8 cellular contexts compared by ENCODE assay signal in genomic region chr10:15719899-15720634, GRCh38. TPM values are rescaled to one million over a fixed set of nuclear protein-coding genes. Genes with fewer than 3 reads are reported as not detected.
DNase-seq lines count a peak whose midpoint lies in the region; ATAC-seq, FAIRE-seq and TF ChIP-seq lines count a peak whose summit lies in the region.
"Had no signal": no experiment of that assay in that cellular context is flagged by ENCODE, and none has a peak within 500 bp of the region (broad histone marks: within the 10 kb centered on the region; RNA-seq: fewer than 3 reads in every experiment).

Gene ITGA8 (minus strand): TSS chr10:15719922. CDS start chr10:15719771, 151 bp downstream.

- H3K4me2 ChIP-seq in hepatocyte, result peak within 1 kb of the TSS; percentile 90

- H2AFZ ChIP-seq in hepatocyte, result peak within 1 kb of the TSS; percentile 53

- intact Hi-C loops in spleen (cut with DNase I; ENCODE audit: low total_unique reads), result loop anchor here (5.0 kb wide), 1 partner anchor 138 kb away; no protein-coding TSS in a partner anchor

- DNase-seq in HCEC 1CT, result peak; percentile 16
- DNase-seq in hepatocyte (ENCODE audit: low spot score), result peak; percentile 71
- DNase-seq in spleen, result peak; percentile 80
- DNase-seq in NCI-H345 (lab: John Stamatoyannopoulos, UW), result no peak
- DNase-seq in HTR-8/SVneo (ENCODE audit: insufficient read length, low spot score), result no peak

- no peaks in the 10 kb centered on the region for H4K20me1 ChIP-seq in hepatocyte (ENCODE audit: insufficient read depth, poor library complexity, severe bottlenecking)

- H3K79me2 ChIP-seq in hepatocyte, result no peaks in the 10 kb centered on the region

- no peaks in the 10 kb centered on the region for H3K9me2 ChIP-seq in hepatocyte (replicated peaks; ENCODE audit: insufficient read depth)

- H3K4me3 ChIP-seq in hepatocyte, result peak within 1 kb of the TSS; percentile 71
- H3K4me3 ChIP-seq in spleen, result peak within 1 kb of the TSS; percentile 50 to 76 (median 54)

- TF ChIP-seq POLR2A in spleen (IDR thresholded peaks at IDR 0.05), result no peak

- H3K9me3 ChIP-seq in hepatocyte (ENCODE audit: low read depth) (no peaks in the 10 kb centered on the region), spleen (no peaks in the 10 kb centered on the region)

- no peaks in the 10 kb centered on the region for H3K36me3 ChIP-seq in hepatocyte (replicated peaks; ENCODE audit: insufficient read depth, low read depth)
- no peaks in the 10 kb centered on the region for H3K36me3 ChIP-seq in spleen

- H3K27me3 ChIP-seq in hepatocyte (peaks cover 26% of the 10 kb centered on the region), spleen (replicated peaks in 1 of 7) (peaks cover 0 to 72% (median 21%) of the 10 kb centered on the region in 7 donors)

- no peak for FAIRE-seq in HTR-8/SVneo (lab: Jason Lieb, UNC)
- FAIRE-seq: keratinocyte had no signal

- H3K27ac ChIP-seq in hepatocyte, result peak within 1 kb of the TSS; percentile 65
- peak within 1 kb of the TSS; percentile 72 to 90 (median 84) for H3K27ac ChIP-seq in spleen

- peak; percentile 61 for TF ChIP-seq CTCF in hepatocyte (IDR thresholded peaks at IDR 0.05; ENCODE audit: poor library complexity)
- TF ChIP-seq CTCF in spleen (IDR thresholded peaks at IDR 0.05 in 8 of 11, conservative IDR thresholded peaks at IDR 0.05 in 3 of 11), result peak in 10 of 11 experiments; percentile 14 to 69 (median 52)

- ATAC-seq in SK-N-SH treated with all-trans-retinoic acid at 6 μM for 48 hours, result peak; percentile 53; the same call in 2 of the 3 replicates
- no peak for ATAC-seq in HG03039 (IDR thresholded peaks at IDR 0.05; ENCODE audit: unreplicated experiment)

- H3K4me1 ChIP-seq in hepatocyte (ENCODE audit: insufficient read depth) (no peaks in the 10 kb centered on the region), spleen (peaks cover 0 to 29% (median 13%) of the 10 kb centered on the region in 6 donors)

- 29% methylated on average over 19 of the region's 33 CpGs for WGBS in hepatocyte (ENCODE audit: low lambda C conversion rate, missing lambda C conversion rate)
- 15 to 39% (median 17%) methylated on average over 13 to 33 of the region's 33 CpGs for WGBS in spleen, 5 donors

TF ChIP-seq in SK-N-SH treated with all-trans-retinoic acid at 6 μM for 48 hours, 23 proteins besides CTCF, POLR2A, EP300 and RAD21:
- TF ChIP-seq SNAI2 (CRISPR knock-in tag; IDR thresholded peaks at IDR 0.05) (no peak), ZNF8 (CRISPR knock-in tag; IDR thresholded peaks at IDR 0.05) (no peak), ZFP30 (CRISPR knock-in tag; IDR thresholded peaks at IDR 0.05) (no peak), ZFP3 (CRISPR knock-in tag; IDR thresholded peaks at IDR 0.05) (no peak), ESRRG (CRISPR knock-in tag; IDR thresholded peaks at IDR 0.05) (no peak), CSRNP3 (CRISPR knock-in tag; IDR thresholded peaks at IDR 0.05) (no peak), OSR1 (CRISPR knock-in tag; IDR thresholded peaks at IDR 0.05) (no peak), GLIS3 (CRISPR knock-in tag; IDR thresholded peaks at IDR 0.05) (no peak)
- TF ChIP-seq, protein P1, sequence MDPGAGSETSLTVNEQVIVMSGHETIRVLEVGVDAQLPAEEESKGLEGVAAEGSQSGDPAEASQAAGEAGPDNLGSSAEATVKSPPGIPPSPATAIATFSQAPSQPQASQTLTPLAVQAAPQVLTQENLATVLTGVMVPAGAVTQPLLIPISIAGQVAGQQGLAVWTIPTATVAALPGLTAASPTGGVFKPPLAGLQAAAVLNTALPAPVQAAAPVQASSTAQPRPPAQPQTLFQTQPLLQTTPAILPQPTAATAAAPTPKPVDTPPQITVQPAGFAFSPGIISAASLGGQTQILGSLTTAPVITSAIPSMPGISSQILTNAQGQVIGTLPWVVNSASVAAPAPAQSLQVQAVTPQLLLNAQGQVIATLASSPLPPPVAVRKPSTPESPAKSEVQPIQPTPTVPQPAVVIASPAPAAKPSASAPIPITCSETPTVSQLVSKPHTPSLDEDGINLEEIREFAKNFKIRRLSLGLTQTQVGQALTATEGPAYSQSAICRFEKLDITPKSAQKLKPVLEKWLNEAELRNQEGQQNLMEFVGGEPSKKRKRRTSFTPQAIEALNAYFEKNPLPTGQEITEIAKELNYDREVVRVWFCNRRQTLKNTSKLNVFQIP (CRISPR knock-in tag; IDR thresholded peaks at IDR 0.05; ENCODE audit: borderline replicate concordance, low read depth), result no peak
TF ChIP-seq in SK-N-SH treated with all-trans-retinoic acid at 6 μM for 48 hours: peak in this region for 0.

RNA-seq across cellular contexts. Expression of gene ITGA8, which starts in this region (rescaled TPM):
- total RNA-seq in hepatocyte (16.8 and 17.3 TPM in 2 replicates), spleen (10 to 100 TPM; 18.8 to 60.3 (median 46.2) TPM)
- polyA plus RNA-seq in hepatocyte (2.9 and 3.9 TPM in 2 replicates), spleen (1 to 10 TPM; 1.7 to 4.9 (median 4.2) TPM)
- polyA plus RNA-seq: keratinocyte had no signal

Comparison
In these comparisons a context has a peak if more than half of its experiments do, and no peak if none do; other contexts are left out.
1. DNase-seq: peak in HCEC 1CT (single experiment), hepatocyte (single experiment) and spleen (single experiment); none in NCI-H345 (single experiment) and HTR-8/SVneo (single experiment).